In the genomic region with DNA sequence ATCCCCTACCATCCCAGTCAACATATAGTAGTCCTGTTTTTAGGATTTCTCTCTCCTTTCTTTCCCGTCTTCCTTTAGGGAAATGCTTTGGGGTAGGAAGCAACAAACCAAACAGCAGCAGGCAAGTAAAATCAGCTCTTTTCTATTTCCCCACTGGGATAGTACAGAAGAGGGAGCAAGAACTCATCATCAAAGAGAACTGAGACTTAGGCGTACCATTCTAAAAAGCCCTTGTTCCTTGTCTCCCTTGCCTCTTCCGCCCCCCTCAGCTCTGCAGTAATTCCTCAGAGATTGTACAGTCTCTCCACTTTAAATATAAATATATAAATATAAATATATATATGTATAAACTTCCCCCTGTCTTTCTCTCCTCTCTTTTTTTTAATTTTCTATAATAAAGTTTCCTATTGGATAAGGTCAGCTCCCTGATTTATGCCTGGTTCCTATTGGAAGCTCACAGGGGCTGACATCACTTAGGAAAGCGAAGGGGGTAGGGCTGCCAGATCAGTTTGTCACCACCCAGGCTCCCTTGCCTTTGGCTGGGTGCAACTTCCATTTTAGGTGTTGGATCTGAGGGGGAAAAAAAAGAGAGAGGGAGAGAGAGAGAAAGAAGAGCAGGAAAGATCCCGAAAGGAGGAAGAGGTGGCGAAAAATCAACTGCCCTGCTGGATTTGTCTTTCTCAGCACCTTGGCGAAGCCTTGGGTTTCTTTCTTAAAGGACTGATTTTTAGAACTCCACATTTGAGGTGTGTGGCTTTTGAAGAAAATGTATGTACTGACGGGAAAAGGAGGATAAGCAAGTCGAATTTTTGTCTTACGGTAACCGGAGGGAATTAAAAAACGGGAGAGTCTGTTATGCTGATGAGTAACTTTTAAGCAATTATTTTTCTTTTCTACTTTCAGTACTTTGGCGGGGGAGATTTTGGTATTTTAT, we compare ENCODE assay signal across 1 cellular context.
TF ChIP-seq lines count a peak whose summit lies in the region.

A gene with protein sequence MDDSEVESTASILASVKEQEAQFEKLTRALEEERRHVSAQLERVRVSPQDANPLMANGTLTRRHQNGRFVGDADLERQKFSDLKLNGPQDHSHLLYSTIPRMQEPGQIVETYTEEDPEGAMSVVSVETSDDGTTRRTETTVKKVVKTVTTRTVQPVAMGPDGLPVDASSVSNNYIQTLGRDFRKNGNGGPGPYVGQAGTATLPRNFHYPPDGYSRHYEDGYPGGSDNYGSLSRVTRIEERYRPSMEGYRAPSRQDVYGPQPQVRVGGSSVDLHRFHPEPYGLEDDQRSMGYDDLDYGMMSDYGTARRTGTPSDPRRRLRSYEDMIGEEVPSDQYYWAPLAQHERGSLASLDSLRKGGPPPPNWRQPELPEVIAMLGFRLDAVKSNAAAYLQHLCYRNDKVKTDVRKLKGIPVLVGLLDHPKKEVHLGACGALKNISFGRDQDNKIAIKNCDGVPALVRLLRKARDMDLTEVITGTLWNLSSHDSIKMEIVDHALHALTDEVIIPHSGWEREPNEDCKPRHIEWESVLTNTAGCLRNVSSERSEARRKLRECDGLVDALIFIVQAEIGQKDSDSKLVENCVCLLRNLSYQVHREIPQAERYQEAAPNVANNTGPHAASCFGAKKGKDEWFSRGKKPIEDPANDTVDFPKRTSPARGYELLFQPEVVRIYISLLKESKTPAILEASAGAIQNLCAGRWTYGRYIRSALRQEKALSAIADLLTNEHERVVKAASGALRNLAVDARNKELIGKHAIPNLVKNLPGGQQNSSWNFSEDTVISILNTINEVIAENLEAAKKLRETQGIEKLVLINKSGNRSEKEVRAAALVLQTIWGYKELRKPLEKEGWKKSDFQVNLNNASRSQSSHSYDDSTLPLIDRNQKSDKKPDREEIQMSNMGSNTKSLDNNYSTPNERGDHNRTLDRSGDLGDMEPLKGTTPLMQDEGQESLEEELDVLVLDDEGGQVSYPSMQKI (plus strand): TSS at position 502 of the 934 bp plus-strand sequence. CDS start 29,677 bp downstream, outside the sequence.

TF ChIP-seq in GM12878, 131 proteins besides CTCF, POLR2A, EP300 and RAD21 (continues in another document):
- TF ChIP-seq, protein P1, sequence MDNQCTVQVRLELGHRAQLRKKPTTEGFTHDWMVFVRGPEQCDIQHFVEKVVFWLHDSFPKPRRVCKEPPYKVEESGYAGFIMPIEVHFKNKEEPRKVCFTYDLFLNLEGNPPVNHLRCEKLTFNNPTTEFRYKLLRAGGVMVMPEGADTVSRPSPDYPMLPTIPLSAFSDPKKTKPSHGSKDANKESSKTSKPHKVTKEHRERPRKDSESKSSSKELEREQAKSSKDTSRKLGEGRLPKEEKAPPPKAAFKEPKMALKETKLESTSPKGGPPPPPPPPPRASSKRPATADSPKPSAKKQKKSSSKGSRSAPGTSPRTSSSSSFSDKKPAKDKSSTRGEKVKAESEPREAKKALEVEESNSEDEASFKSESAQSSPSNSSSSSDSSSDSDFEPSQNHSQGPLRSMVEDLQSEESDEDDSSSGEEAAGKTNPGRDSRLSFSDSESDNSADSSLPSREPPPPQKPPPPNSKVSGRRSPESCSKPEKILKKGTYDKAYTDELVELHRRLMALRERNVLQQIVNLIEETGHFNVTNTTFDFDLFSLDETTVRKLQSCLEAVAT (IDR thresholded peaks at IDR 0.05), result peak; percentile 62
- TF ChIP-seq BRCA1 (IDR thresholded peaks at IDR 0.05; ENCODE audit: low read depth, low read length) (no peak), ZNF622 (IDR thresholded peaks at IDR 0.05) (no peak), POLR2AphosphoS5 (IDR thresholded peaks at IDR 0.05; ENCODE audit: low read length) (peak; percentile 90), ATF7 (IDR thresholded peaks at IDR 0.05; ENCODE audit: low read depth) (peak; percentile 95), RCOR1 (conservative IDR thresholded peaks at IDR 0.05; ENCODE audit: low read depth, low read length) (no peak), IKZF2 (IDR thresholded peaks at IDR 0.05) (peak; percentile 89 to 92), ATF3 (IDR thresholded peaks at IDR 0.05; ENCODE audit: borderline replicate concordance, extremely low read depth, low read depth, low read length) (no peak), NR2F1 (conservative IDR thresholded peaks at IDR 0.05) (no peak), PML (IDR thresholded peaks at IDR 0.05; ENCODE audit: low read length) (peak; percentile 80; the same call in 1 of the 2 replicates), BCLAF1 (IDR thresholded peaks at IDR 0.05) (no peak), KAT2A (conservative IDR thresholded peaks at IDR 0.05; ENCODE audit: control insufficient read depth, low read depth, low read length) (no peak), NFYA (IDR thresholded peaks at IDR 0.05; ENCODE audit: borderline replicate concordance, low read depth, low read length) (peak; percentile 37; the same call in 1 of the 2 replicates), SRF (IDR thresholded peaks at IDR 0.05; ENCODE audit: low read depth in 2 of 2, low read length in 2 of 2) (peak in 1 of 2 experiments; percentile 62; a peak in 1 of 4 replicates), PAX5 (IDR thresholded peaks at IDR 0.05; ENCODE audit: borderline replicate concordance, low read depth, low read length) (no peak), NBN (IDR thresholded peaks at IDR 0.05) (peak; percentile 71), CHD2 (IDR thresholded peaks at IDR 0.05; ENCODE audit: borderline replicate concordance, low read depth, low read length) (peak; percentile 79; the same call in 1 of the 2 replicates), CEBPB (IDR thresholded peaks at IDR 0.05; ENCODE audit: borderline replicate concordance in 1 of 2, low read depth in 2 of 2, low read length in 2 of 2) (no peak), CHD1 (IDR thresholded peaks at IDR 0.05; ENCODE audit: low read depth, low read length) (peak; percentile 66; the same call in 1 of the 2 replicates), YY1 (IDR thresholded peaks at IDR 0.05; ENCODE audit: low read depth, low read length) (peak; percentile 83), HSF1 (IDR thresholded peaks at IDR 0.05; ENCODE audit: low read depth, low read length) (no peak), ZNF384 (IDR thresholded peaks at IDR 0.05; ENCODE audit: borderline replicate concordance, low read depth, low read length) (peak; percentile 93), SP1 (IDR thresholded peaks at IDR 0.05; ENCODE audit: low read depth, low read length) (peak; percentile 70), CREM (IDR thresholded peaks at IDR 0.05; ENCODE audit: low read depth) (peak; percentile 64), POU2F2 (IDR thresholded peaks at IDR 0.05; ENCODE audit: borderline replicate concordance, low read depth, low read length) (0 out of 3 replicates have a peak, but pooled peaks have one; percentile 29), EED (IDR thresholded peaks at IDR 0.05; ENCODE audit: low read depth) (peak; percentile 87)
- TF ChIP-seq, protein P2, sequence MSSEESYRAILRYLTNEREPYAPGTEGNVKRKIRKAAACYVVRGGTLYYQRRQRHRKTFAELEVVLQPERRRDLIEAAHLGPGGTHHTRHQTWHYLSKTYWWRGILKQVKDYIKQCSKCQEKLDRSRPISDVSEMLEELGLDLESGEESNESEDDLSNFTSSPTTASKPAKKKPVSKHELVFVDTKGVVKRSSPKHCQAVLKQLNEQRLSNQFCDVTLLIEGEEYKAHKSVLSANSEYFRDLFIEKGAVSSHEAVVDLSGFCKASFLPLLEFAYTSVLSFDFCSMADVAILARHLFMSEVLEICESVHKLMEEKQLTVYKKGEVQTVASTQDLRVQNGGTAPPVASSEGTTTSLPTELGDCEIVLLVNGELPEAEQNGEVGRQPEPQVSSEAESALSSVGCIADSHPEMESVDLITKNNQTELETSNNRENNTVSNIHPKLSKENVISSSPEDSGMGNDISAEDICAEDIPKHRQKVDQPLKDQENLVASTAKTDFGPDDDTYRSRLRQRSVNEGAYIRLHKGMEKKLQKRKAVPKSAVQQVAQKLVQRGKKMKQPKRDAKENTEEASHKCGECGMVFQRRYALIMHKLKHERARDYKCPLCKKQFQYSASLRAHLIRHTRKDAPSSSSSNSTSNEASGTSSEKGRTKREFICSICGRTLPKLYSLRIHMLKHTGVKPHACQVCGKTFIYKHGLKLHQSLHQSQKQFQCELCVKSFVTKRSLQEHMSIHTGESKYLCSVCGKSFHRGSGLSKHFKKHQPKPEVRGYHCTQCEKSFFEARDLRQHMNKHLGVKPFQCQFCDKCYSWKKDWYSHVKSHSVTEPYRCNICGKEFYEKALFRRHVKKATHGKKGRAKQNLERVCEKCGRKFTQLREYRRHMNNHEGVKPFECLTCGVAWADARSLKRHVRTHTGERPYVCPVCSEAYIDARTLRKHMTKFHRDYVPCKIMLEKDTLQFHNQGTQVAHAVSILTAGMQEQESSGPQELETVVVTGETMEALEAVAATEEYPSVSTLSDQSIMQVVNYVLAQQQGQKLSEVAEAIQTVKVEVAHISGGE (CRISPR knock-in tag; IDR thresholded peaks at IDR 0.05), result no peak
- TF ChIP-seq, protein P3, sequence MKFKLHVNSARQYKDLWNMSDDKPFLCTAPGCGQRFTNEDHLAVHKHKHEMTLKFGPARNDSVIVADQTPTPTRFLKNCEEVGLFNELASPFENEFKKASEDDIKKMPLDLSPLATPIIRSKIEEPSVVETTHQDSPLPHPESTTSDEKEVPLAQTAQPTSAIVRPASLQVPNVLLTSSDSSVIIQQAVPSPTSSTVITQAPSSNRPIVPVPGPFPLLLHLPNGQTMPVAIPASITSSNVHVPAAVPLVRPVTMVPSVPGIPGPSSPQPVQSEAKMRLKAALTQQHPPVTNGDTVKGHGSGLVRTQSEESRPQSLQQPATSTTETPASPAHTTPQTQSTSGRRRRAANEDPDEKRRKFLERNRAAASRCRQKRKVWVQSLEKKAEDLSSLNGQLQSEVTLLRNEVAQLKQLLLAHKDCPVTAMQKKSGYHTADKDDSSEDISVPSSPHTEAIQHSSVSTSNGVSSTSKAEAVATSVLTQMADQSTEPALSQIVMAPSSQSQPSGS (IDR thresholded peaks at IDR 0.05; ENCODE audit: low read length), result peak; percentile 85
- TF ChIP-seq, protein P4, sequence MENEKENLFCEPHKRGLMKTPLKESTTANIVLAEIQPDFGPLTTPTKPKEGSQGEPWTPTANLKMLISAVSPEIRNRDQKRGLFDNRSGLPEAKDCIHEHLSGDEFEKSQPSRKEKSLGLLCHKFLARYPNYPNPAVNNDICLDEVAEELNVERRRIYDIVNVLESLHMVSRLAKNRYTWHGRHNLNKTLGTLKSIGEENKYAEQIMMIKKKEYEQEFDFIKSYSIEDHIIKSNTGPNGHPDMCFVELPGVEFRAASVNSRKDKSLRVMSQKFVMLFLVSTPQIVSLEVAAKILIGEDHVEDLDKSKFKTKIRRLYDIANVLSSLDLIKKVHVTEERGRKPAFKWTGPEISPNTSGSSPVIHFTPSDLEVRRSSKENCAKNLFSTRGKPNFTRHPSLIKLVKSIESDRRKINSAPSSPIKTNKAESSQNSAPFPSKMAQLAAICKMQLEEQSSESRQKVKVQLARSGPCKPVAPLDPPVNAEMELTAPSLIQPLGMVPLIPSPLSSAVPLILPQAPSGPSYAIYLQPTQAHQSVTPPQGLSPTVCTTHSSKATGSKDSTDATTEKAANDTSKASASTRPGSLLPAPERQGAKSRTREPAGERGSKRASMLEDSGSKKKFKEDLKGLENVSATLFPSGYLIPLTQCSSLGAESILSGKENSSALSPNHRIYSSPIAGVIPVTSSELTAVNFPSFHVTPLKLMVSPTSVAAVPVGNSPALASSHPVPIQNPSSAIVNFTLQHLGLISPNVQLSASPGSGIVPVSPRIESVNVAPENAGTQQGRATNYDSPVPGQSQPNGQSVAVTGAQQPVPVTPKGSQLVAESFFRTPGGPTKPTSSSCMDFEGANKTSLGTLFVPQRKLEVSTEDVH (IDR thresholded peaks at IDR 0.05; ENCODE audit: low read depth, partially characterized antibody), result no peak
- TF ChIP-seq, protein P5, sequence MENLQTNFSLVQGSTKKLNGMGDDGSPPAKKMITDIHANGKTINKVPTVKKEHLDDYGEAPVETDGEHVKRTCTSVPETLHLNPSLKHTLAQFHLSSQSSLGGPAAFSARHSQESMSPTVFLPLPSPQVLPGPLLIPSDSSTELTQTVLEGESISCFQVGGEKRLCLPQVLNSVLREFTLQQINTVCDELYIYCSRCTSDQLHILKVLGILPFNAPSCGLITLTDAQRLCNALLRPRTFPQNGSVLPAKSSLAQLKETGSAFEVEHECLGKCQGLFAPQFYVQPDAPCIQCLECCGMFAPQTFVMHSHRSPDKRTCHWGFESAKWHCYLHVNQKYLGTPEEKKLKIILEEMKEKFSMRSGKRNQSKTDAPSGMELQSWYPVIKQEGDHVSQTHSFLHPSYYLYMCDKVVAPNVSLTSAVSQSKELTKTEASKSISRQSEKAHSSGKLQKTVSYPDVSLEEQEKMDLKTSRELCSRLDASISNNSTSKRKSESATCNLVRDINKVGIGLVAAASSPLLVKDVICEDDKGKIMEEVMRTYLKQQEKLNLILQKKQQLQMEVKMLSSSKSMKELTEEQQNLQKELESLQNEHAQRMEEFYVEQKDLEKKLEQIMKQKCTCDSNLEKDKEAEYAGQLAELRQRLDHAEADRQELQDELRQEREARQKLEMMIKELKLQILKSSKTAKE (IDR thresholded peaks at IDR 0.05; ENCODE audit: low read depth, poor library complexity, severe bottlenecking), result peak; percentile 65
